Comparison of ENCODE assay signal across 8 cellular contexts in genomic region chr3:50759015-50759414, GRCh38.
"Had no signal": no experiment of that assay in that cellular context is flagged by ENCODE, and none has a peak within 500 bp of the region (broad histone marks: within the 10 kb centered on the region; RNA-seq: fewer than 3 reads in every experiment).

No MANE protein-coding gene starts in this region.

- ATAC-seq: GM23338 had no signal

- H3K27me3 Mint-ChIP-seq: IgD-negative memory B cell had no signal

- H3K4me3 ChIP-seq: GM23338 had no signal

- H3K4me3 Mint-ChIP-seq: GM23338, H9, IgD-negative memory B cell had no signal

- DNase-seq: H9, HCEC 1CT, KBM-7 had no signal

- H3K27ac Mint-ChIP-seq: GM23338, H9, IgD-negative memory B cell had no signal

- H3K4me1 Mint-ChIP-seq: GM23338, H9 had no signal

- FAIRE-seq: H1, H54, HTR-8/SVneo had no signal
